In the genomic region with DNA sequence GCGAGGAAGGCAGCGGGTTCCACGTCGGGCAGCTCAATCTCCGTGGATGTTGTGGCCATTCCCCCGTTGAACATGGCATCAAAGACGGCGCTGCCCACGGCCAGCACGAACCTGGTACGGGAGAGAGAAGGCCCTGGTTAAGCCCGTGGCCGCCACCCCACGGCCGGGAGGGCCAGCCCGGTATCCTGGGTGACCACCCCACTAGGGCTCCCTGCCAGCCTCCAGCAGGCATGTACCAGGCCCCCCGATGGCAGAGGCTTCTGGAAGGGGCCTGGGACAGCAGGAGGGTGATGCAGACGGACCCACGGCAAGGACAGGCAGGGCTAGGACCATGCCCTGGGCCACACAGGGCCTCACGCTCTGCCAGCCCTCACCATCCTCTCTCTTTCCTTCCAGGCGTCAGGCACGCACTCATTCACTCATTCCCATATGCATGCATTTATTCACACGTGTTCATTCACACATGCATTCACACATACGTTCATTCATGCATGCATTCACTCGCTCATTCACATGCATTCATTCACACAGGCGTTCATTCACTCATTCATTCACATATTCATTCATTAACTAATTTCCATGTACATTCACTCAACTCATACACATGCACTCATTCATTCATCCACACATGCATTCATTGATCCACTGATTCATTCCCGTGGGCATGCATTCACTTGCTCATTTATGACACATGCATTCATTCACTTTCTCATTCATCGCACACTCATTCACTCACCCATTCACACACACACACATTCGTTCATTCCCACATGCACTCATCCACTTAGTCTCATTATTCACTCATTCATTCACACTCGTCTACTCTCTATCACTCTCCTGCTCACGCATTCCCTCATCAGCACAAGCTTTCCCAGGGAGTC, we compare ENCODE assay signal across 2 cellular contexts.
A peak's percentile ranks its signal among the peaks of the same experiment; 100 is the strongest.
TF ChIP-seq lines count a peak whose summit lies in the region.

No MANE protein-coding gene starts in this region.

TF ChIP-seq in HEK293T, 16 proteins besides CTCF, POLR2A, EP300 and RAD21:
- TF ChIP-seq TARDBP (IDR thresholded peaks at IDR 0.05) (peak; percentile 88), ARNT (IDR thresholded peaks at IDR 0.05) (no peak)

TF ChIP-seq in K562, 482 proteins besides CTCF, POLR2A, EP300 and RAD21 (continues in another document):
- no peak for TF ChIP-seq ZNF551 (CRISPR knock-in tag; IDR thresholded peaks at IDR 0.05)
- no peak for TF ChIP-seq NBN (IDR thresholded peaks at IDR 0.05; ENCODE audit: low read depth)
- TF ChIP-seq SMAD1 (IDR thresholded peaks at IDR 0.05; ENCODE audit: low read depth, low read length, partially characterized antibody) = no peak
- TF ChIP-seq NFE2L1 (tag; IDR thresholded peaks at IDR 0.05; ENCODE audit: borderline replicate concordance, low read depth) = no peak
- peak; percentile 63 for TF ChIP-seq POLR2G (IDR thresholded peaks at IDR 0.05; ENCODE audit: low read depth, low read length)
- no peak for TF ChIP-seq SRSF7 (optimal IDR thresholded peaks at IDR 0.05; ENCODE audit: low read depth, low read length)
- 0 out of 2 replicates have a peak, but pooled peaks have one; percentile 34 for TF ChIP-seq ZBTB26 (CRISPR knock-in tag; IDR thresholded peaks at IDR 0.05)
- no peak for TF ChIP-seq ZNF232 (CRISPR knock-in tag; IDR thresholded peaks at IDR 0.05)
- TF ChIP-seq ZKSCAN8 (CRISPR knock-in tag; IDR thresholded peaks at IDR 0.05) = no peak
- TF ChIP-seq POLR2B (IDR thresholded peaks at IDR 0.05; ENCODE audit: low read depth, partially characterized antibody) = peak; percentile 44
- TF ChIP-seq, protein P1, sequence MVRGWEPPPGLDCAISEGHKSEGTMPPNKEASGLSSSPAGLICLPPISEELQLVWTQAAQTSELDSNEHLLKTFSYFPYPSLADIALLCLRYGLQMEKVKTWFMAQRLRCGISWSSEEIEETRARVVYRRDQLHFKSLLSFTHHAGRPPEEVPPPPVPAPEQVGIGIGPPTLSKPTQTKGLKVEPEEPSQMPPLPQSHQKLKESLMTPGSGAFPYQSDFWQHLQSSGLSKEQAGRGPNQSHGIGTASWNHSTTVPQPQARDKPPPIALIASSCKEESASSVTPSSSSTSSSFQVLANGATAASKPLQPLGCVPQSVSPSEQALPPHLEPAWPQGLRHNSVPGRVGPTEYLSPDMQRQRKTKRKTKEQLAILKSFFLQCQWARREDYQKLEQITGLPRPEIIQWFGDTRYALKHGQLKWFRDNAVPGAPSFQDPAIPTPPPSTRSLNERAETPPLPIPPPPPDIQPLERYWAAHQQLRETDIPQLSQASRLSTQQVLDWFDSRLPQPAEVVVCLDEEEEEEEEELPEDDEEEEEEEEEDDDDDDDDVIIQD (CRISPR knock-in tag; IDR thresholded peaks at IDR 0.05) = no peak
- TF ChIP-seq ZNF408 (CRISPR knock-in tag; IDR thresholded peaks at IDR 0.05; ENCODE audit: low read depth) = no peak
- TF ChIP-seq THRB (CRISPR knock-in tag; conservative IDR thresholded peaks at IDR 0.05) = no peak
- TF ChIP-seq ZNF24 (IDR thresholded peaks at IDR 0.05) = peak; percentile 97
- no peak for TF ChIP-seq ZNF277 (CRISPR knock-in tag; IDR thresholded peaks at IDR 0.05; ENCODE audit: borderline replicate concordance)
- TF ChIP-seq ZNF311 (CRISPR knock-in tag; IDR thresholded peaks at IDR 0.05) = no peak
- TF ChIP-seq, protein P2, sequence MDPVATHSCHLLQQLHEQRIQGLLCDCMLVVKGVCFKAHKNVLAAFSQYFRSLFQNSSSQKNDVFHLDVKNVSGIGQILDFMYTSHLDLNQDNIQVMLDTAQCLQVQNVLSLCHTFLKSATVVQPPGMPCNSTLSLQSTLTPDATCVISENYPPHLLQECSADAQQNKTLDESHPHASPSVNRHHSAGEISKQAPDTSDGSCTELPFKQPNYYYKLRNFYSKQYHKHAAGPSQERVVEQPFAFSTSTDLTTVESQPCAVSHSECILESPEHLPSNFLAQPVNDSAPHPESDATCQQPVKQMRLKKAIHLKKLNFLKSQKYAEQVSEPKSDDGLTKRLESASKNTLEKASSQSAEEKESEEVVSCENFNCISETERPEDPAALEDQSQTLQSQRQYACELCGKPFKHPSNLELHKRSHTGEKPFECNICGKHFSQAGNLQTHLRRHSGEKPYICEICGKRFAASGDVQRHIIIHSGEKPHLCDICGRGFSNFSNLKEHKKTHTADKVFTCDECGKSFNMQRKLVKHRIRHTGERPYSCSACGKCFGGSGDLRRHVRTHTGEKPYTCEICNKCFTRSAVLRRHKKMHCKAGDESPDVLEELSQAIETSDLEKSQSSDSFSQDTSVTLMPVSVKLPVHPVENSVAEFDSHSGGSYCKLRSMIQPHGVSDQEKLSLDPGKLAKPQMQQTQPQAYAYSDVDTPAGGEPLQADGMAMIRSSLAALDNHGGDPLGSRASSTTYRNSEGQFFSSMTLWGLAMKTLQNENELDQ (CRISPR knock-in tag; IDR thresholded peaks at IDR 0.05; ENCODE audit: borderline replicate concordance) = no peak
- TF ChIP-seq ZNF121 (CRISPR knock-in tag; conservative IDR thresholded peaks at IDR 0.05) = no peak
- TF ChIP-seq ZNF668 (CRISPR knock-in tag; IDR thresholded peaks at IDR 0.05) = no peak
- TF ChIP-seq ZNF609 (CRISPR knock-in tag; IDR thresholded peaks at IDR 0.05; ENCODE audit: borderline replicate concordance) = no peak
- no peak for TF ChIP-seq TCF7 (IDR thresholded peaks at IDR 0.05; ENCODE audit: borderline replicate concordance)
- no peak for TF ChIP-seq CHD7 (IDR thresholded peaks at IDR 0.05; ENCODE audit: low read depth, low read length)
- TF ChIP-seq ZZZ3 (IDR thresholded peaks at IDR 0.05) = no peak
- no peak for TF ChIP-seq ZNF197 (CRISPR knock-in tag; IDR thresholded peaks at IDR 0.05; ENCODE audit: low read depth)
- no peak for TF ChIP-seq DDX20 (tag; IDR thresholded peaks at IDR 0.05; ENCODE audit: low read depth)
- TF ChIP-seq MTA3 (IDR thresholded peaks at IDR 0.05; ENCODE audit: borderline replicate concordance) = no peak
